8 cellular contexts compared by ENCODE assay signal in genomic region chr12:94074970-94075695, GRCh38.
DNase-seq lines count a peak whose midpoint lies in the region; ATAC-seq and TF ChIP-seq lines count a peak whose summit lies in the region.

No MANE protein-coding gene starts in this region.

- H3K4me2 ChIP-seq in BLaER1 = peak overlapping the region; percentile 18; the same call in 1 of the 2 replicates
- H3K4me2 ChIP-seq in neural progenitor cell = no peak overlapping the region

- H3K9ac ChIP-seq in BLaER1 (no peak overlapping the region), neural progenitor cell (no peak overlapping the region)

- intact Hi-C loops in esophagus squamous epithelium (cut with DNase I) = no loop called here

- no peaks in the 10 kb centered on the region for H3K9me3 ChIP-seq in BLaER1
- no peaks in the 10 kb centered on the region for H3K9me3 ChIP-seq in esophagus squamous epithelium
- no peaks in the 10 kb centered on the region for H3K9me3 ChIP-seq in neural progenitor cell (ENCODE audit: low read depth)

- no peak overlapping the region for H3K4me3 Mint-ChIP-seq in neural progenitor cell

- no peaks in the 10 kb centered on the region for H3F3A ChIP-seq in neural progenitor cell (ENCODE audit: low read depth)

- peaks cover 3% of the 10 kb centered on the region for H3K27me3 Mint-ChIP-seq in neural progenitor cell (ENCODE audit: insufficient read depth, low read depth)

- no peak for TF ChIP-seq POLR2A in esophagus squamous epithelium (IDR thresholded peaks at IDR 0.05)

- no peaks in the 10 kb centered on the region for H3K36me3 ChIP-seq in BLaER1
- H3K36me3 ChIP-seq in H7 (replicated peaks; ENCODE audit: control insufficient read depth, insufficient read depth, low read length) = no peaks in the 10 kb centered on the region
- no peaks in the 10 kb centered on the region for H3K36me3 ChIP-seq in esophagus squamous epithelium
- H3K36me3 ChIP-seq in neural progenitor cell = no peaks in the 10 kb centered on the region

- no peaks in the 10 kb centered on the region for H3K79me2 ChIP-seq in neural progenitor cell (ENCODE audit: low read depth)

- H4K20me1 ChIP-seq in BLaER1 (no peaks in the 10 kb centered on the region), neural progenitor cell (ENCODE audit: low read depth) (no peaks in the 10 kb centered on the region)

- peaks cover 4% of the 10 kb centered on the region for H3K9me3 Mint-ChIP-seq in neural progenitor cell

- no peaks in the 10 kb centered on the region for H3K36me3 Mint-ChIP-seq in neural progenitor cell

- H3K27me3 ChIP-seq in BLaER1 (no peaks in the 10 kb centered on the region), H7 (ENCODE audit: control insufficient read depth, insufficient read depth, low read length) (no peaks in the 10 kb centered on the region), esophagus squamous epithelium (no peaks in the 10 kb centered on the region), neural progenitor cell (no peaks in the 10 kb centered on the region)

- peak overlapping the region; percentile 38 for H2AFZ ChIP-seq in neural progenitor cell (replicated peaks)

- ATAC-seq in GM18858 (IDR thresholded peaks at IDR 0.05; ENCODE audit: unreplicated experiment) (no peak), GM19351 (IDR thresholded peaks at IDR 0.05; ENCODE audit: unreplicated experiment) (no peak), HG02588 (IDR thresholded peaks at IDR 0.05; ENCODE audit: unreplicated experiment) (no peak)

- H3K27ac Mint-ChIP-seq in neural progenitor cell = no peak overlapping the region

- DNase-seq in H7 (peak; percentile 58), RKO (ENCODE audit: low spot score) (peak; percentile 61), esophagus squamous epithelium (lab: John Stamatoyannopoulos, UW) (no peak), neural progenitor cell (ENCODE audit: low spot score) (peak; percentile 62)

- H3K4me1 Mint-ChIP-seq in neural progenitor cell = peaks cover 20% of the 10 kb centered on the region

- TF ChIP-seq CTCF in esophagus squamous epithelium (IDR thresholded peaks at IDR 0.05) (peak; percentile 31 to 71 (median 56)), neural progenitor cell (IDR thresholded peaks at IDR 0.05) (peak; percentile 75)

- H3K4me1 ChIP-seq in BLaER1 (peaks cover 20% of the 10 kb centered on the region), esophagus squamous epithelium (peaks cover 0 to 25% (median 15%) of the 10 kb centered on the region in 3 donors), neural progenitor cell (peaks cover 13% of the 10 kb centered on the region)

- 36 to 51% methylated on average over 5 of the region's 5 CpGs for WGBS in esophagus squamous epithelium, 2 donors

- no peak overlapping the region for H3K27ac ChIP-seq in BLaER1
- peak overlapping the region; percentile 23 to 75 (median 73) for H3K27ac ChIP-seq in esophagus squamous epithelium
- no peak overlapping the region for H3K27ac ChIP-seq in neural progenitor cell

- H3K4me3 ChIP-seq in BLaER1 = no peak overlapping the region
- H3K4me3 ChIP-seq in H7 (ENCODE audit: insufficient read depth, low read depth, low read length) = no peak overlapping the region
- H3K4me3 ChIP-seq in esophagus squamous epithelium = no peak overlapping the region
- no peak overlapping the region for H3K4me3 ChIP-seq in neural progenitor cell

Comparison
In these comparisons a context has a peak if more than half of its experiments do, and no peak if none do; other contexts are left out.
1. H3K27ac ChIP-seq: peak in esophagus squamous epithelium (4 of 4); none in BLaER1 (single experiment) and neural progenitor cell (single experiment).